Comparison of ENCODE assay signal across 1 cellular context in the genomic region with DNA sequence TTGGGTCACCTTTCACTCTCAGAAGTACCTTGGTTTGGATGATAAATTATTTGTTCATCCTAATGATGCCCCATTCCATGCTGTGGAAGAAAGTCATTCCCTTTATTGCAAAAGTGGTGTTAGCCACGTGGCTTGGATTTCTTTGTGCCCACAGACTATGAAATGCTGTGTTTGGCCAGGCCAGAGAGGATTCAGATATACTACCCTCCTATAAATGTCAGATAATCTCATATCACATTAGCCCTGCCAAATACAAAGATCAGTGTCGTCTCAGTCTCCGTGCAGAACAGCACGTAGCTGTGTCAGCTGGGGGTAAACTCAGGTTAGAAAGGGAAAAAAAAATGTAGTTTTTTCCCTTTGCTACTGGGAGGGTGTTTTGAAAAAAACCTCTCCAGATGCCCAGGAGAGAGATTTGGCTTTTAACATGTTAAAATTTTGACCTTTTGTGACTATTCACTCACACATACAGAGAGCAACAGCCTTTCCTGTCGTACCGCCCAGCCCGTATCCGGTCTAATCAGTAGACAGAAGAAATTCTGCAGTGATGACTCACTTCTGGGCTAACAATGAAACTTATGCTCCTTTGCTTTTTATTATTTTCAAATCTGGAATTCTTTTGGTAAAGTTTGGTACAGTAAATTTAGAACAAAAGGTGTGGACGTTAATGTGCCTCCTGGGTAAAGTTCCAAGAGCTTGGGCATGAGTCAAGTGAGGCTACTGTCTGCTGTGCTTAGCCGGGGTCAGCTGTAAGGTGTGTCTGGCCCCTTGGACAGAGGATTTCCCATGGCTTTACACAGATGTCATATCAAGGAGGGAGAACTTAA.
A peak's percentile ranks its signal among the peaks of the same experiment; 100 is the strongest.
TF ChIP-seq lines count a peak whose summit lies in the region.

No MANE protein-coding gene starts in this region.

TF ChIP-seq in HEK293, 187 proteins besides CTCF, POLR2A, EP300 and RAD21 (continued from another document):
- peak; percentile 40; the same call in 1 of the 2 replicates for TF ChIP-seq PRDM6 (tag by site-specific recombination; IDR thresholded peaks at IDR 0.05)
- no peak for TF ChIP-seq BCL11A (tag by site-specific recombination; IDR thresholded peaks at IDR 0.05; ENCODE audit: low read depth)
- no peak for TF ChIP-seq MEIS1 (CRISPR knock-in tag; IDR thresholded peaks at IDR 0.05; ENCODE audit: borderline replicate concordance)
- no peak for TF ChIP-seq GLI2 (tag by site-specific recombination; IDR thresholded peaks at IDR 0.05; ENCODE audit: borderline replicate concordance, low read depth)
- no peak for TF ChIP-seq ZNF645 (tag by site-specific recombination; IDR thresholded peaks at IDR 0.05)
- no peak for TF ChIP-seq SP3 (tag by site-specific recombination; IDR thresholded peaks at IDR 0.05)
- no peak for TF ChIP-seq KLF8 (tag by site-specific recombination; IDR thresholded peaks at IDR 0.05)
- TF ChIP-seq REPIN1 (tag by site-specific recombination; IDR thresholded peaks at IDR 0.05; ENCODE audit: low read depth), result no peak
- TF ChIP-seq ZSCAN18 (tag by site-specific recombination; IDR thresholded peaks at IDR 0.05), result no peak
- peak; percentile 74 for TF ChIP-seq SCRT2 (tag by site-specific recombination; IDR thresholded peaks at IDR 0.05)
- no peak for TF ChIP-seq ZNF639 (tag by site-specific recombination; IDR thresholded peaks at IDR 0.05)
- TF ChIP-seq ZBTB26 (tag by site-specific recombination; optimal IDR thresholded peaks at IDR 0.05), result no peak
- TF ChIP-seq ZBTB20 (tag by site-specific recombination; IDR thresholded peaks at IDR 0.05), result no peak
- no peak for TF ChIP-seq SETDB1 (IDR thresholded peaks at IDR 0.05; ENCODE audit: insufficient read length, low read length)
- TF ChIP-seq TRIM28 (IDR thresholded peaks at IDR 0.05; ENCODE audit: borderline replicate concordance, low read length), result 0 out of 2 replicates have a peak, but pooled peaks have one; percentile 36
- no peak for TF ChIP-seq ZFP41 (tag by site-specific recombination; IDR thresholded peaks at IDR 0.05; ENCODE audit: borderline replicate concordance)
- TF ChIP-seq ZNF292 (tag by site-specific recombination; IDR thresholded peaks at IDR 0.05; ENCODE audit: borderline replicate concordance, low read depth), result no peak
- no peak for TF ChIP-seq ZNF585B (tag by site-specific recombination; IDR thresholded peaks at IDR 0.05)
